27 cellular contexts compared by ENCODE assay signal in genomic region chr20:40805592-40805991, GRCh38.
"Had no signal": no experiment of that assay in that cellular context is flagged by ENCODE, and none has a peak within 500 bp of the region (broad histone marks: within the 10 kb centered on the region; RNA-seq: fewer than 3 reads in every experiment).

No MANE protein-coding gene starts in this region.

- H3K4me1 ChIP-seq: left lung, lower lobe of right lung, pancreas, prostate gland, spleen, tibial nerve, upper lobe of left lung had no signal

- H3K4me1 Mint-ChIP-seq: stimulated activated effector memory CD8-positive, alpha-beta T cell treated with anti-CD3 and anti-CD28 coated beads, Interleukin-12 subunit alpha, Interleukin-12 subunit beta, amount 100 ng/mL, for 72 hours had no signal

- H3K4me3 Mint-ChIP-seq: naive thymus-derived CD8-positive, alpha-beta T cell; nephron; neural crest cell; stimulated activated effector memory CD8-positive, alpha-beta T cell treated with anti-CD3 and anti-CD28 coated beads, Interleukin-12 subunit alpha, Interleukin-12 subunit beta, amount 100 ng/mL, for 72 hours; stimulated activated naive CD8-positive, alpha-beta T cell treated with anti-CD3 and anti-CD28 coated beads, Interleukin-15, Interleukin-2, amounts not matched to agents 100 ng/mL and 50 ng/mL, for 24 hours had no signal

- H2AFZ ChIP-seq: hepatocyte had no signal

- H3K9me3 ChIP-seq: left lung, lower lobe of right lung, pancreas, prostate gland, spleen, tibial nerve, upper lobe of left lung had no signal

- H3K4me3 ChIP-seq: hepatocyte, left lung, lower lobe of right lung, pancreas, prostate gland, skin epidermis, spleen, tibial nerve, upper lobe of left lung had no signal

- H3K36me3 Mint-ChIP-seq: naive thymus-derived CD8-positive, alpha-beta T cell; stimulated activated effector memory CD8-positive, alpha-beta T cell treated with anti-CD3 and anti-CD28 coated beads, Interleukin-12 subunit alpha, Interleukin-12 subunit beta, amount 100 ng/mL, for 72 hours had no signal

- H3K79me2 ChIP-seq: hepatocyte had no signal

- H3K9me3 Mint-ChIP-seq: naive thymus-derived CD8-positive, alpha-beta T cell; nephron; neural crest cell; stimulated activated effector memory CD8-positive, alpha-beta T cell treated with anti-CD3 and anti-CD28 coated beads, Interleukin-12 subunit alpha, Interleukin-12 subunit beta, amount 100 ng/mL, for 72 hours; stimulated activated naive CD8-positive, alpha-beta T cell treated with anti-CD3 and anti-CD28 coated beads, Interleukin-15, Interleukin-2, amounts not matched to agents 100 ng/mL and 50 ng/mL, for 24 hours had no signal

- H3K27me3 ChIP-seq: pancreas, tibial nerve, upper lobe of left lung had no signal

- H3K27ac Mint-ChIP-seq: stimulated activated effector memory CD8-positive, alpha-beta T cell treated with anti-CD3 and anti-CD28 coated beads, Interleukin-12 subunit alpha, Interleukin-12 subunit beta, amount 100 ng/mL, for 72 hours; stimulated activated naive CD8-positive, alpha-beta T cell treated with anti-CD3 and anti-CD28 coated beads, Interleukin-15, Interleukin-2, amounts not matched to agents 100 ng/mL and 50 ng/mL, for 24 hours had no signal

- DNase-seq: kidney glomerular epithelial cell; left colon; left lung; lower lobe of right lung; mammary epithelial cell; mesenchymal stem cell; naive thymus-derived CD8-positive, alpha-beta T cell; nucleus accumbens; pancreas; posterior cingulate gyrus; retina; right cardiac atrium; spleen; stimulated activated CD4-positive, alpha-beta T cell treated with anti-CD3 and anti-CD28 coated beads, Interleukin-4, amount 100 ng/mL, for 24 hours; stimulated activated naive CD4-positive, alpha-beta T cell; substantia nigra; upper lobe of left lung had no signal

- ATAC-seq: left colon; left lung; lower lobe of right lung; naive thymus-derived CD8-positive, alpha-beta T cell; pancreas; right cardiac atrium; sciatic nerve; stimulated activated effector memory CD8-positive, alpha-beta T cell treated with anti-CD3 and anti-CD28 coated beads, Interleukin-12 subunit alpha, Interleukin-12 subunit beta, amount 100 ng/mL, for 72 hours had no signal

- FAIRE-seq: keratinocyte, pancreas had no signal

- H3K27ac ChIP-seq: hepatocyte, left lung, lower lobe of right lung, pancreas, prostate gland, skin epidermis, spleen, tibial nerve, upper lobe of left lung had no signal

- H3K4me2 ChIP-seq: hepatocyte had no signal

- H3K36me3 ChIP-seq: left lung, lower lobe of right lung, pancreas, prostate gland, spleen, tibial nerve, upper lobe of left lung had no signal
